In genomic region chr11:115471367-115471766, GRCh38 we compare ENCODE assay signal across 15 cellular contexts. TPM values are rescaled to one million over a fixed set of nuclear protein-coding genes. Genes with fewer than 3 reads are reported as not detected.
A peak's percentile ranks its signal among the peaks of the same experiment; 100 is the strongest.
DNase-seq lines count a peak whose midpoint lies in the region; ATAC-seq and TF ChIP-seq lines count a peak whose summit lies in the region.
"Had no signal": no experiment of that assay in that cellular context is flagged by ENCODE, and none has a peak within 500 bp of the region (broad histone marks: within the 10 kb centered on the region; RNA-seq: fewer than 3 reads in every experiment).

No MANE protein-coding gene starts in this region.

- DNase-seq in GM06990 (ENCODE audit: extremely low read depth, insufficient read length): peak; percentile 6
- DNase-seq in MM.1S: peak; percentile 13
- DNase-seq in hepatocyte (ENCODE audit: low spot score): peak; percentile 49
- DNase-seq in esophagus squamous epithelium (lab: John Stamatoyannopoulos, UW): no peak
- no peak for DNase-seq in UCSD-AML1 (lab: John Stamatoyannopoulos, UW; ENCODE audit: unreplicated experiment)
- DNase-seq in stimulated activated CD4-positive, alpha-beta T cell treated with anti-CD3 and anti-CD28 coated beads, Interleukin-15, amount 100 ng/mL, for 24 hours: no peak
- DNase-seq: activated CD4-positive, alpha-beta T cell treated with anti-CD3 and anti-CD28 coated beads for 48 hours; dermis blood vessel endothelial cell; GOT3; NCI-H2171 treated with DMSO at 0.1 percent for 48 hours had no signal

- H3K9ac ChIP-seq in MM.1S (ENCODE audit: low read length): no peak overlapping the region
- H3K9ac ChIP-seq: BLaER1 had no signal

- TF ChIP-seq CTCF in GM06990 (IDR thresholded peaks at IDR 0.05; ENCODE audit: insufficient read depth, low read length, poor library complexity, severe bottlenecking) (no peak), MM.1S (IDR thresholded peaks at IDR 0.05; ENCODE audit: low read length) (no peak), hepatocyte (IDR thresholded peaks at IDR 0.05; ENCODE audit: poor library complexity) (no peak), esophagus squamous epithelium (IDR thresholded peaks at IDR 0.05) (no peak)

- no peaks in the 10 kb centered on the region for H4K20me1 ChIP-seq in MM.1S (ENCODE audit: insufficient read depth, low read length)
- no peaks in the 10 kb centered on the region for H4K20me1 ChIP-seq in hepatocyte (ENCODE audit: insufficient read depth, poor library complexity, severe bottlenecking)
- H4K20me1 ChIP-seq: BLaER1 had no signal

- WGBS in hepatocyte (ENCODE audit: low lambda C conversion rate, missing lambda C conversion rate): 81% methylated on average over 3 of the region's 3 CpGs
- WGBS in esophagus squamous epithelium, 2 donors: 61 to 74% methylated on average over 3 of the region's 3 CpGs

- H2AFZ ChIP-seq in MM.1S (ENCODE audit: low read length): no peak overlapping the region
- H2AFZ ChIP-seq in hepatocyte: no peak overlapping the region

- H3K27me3 ChIP-seq in GM06990 (replicated peaks; ENCODE audit: control insufficient read depth, insufficient read depth, low read length): no peaks in the 10 kb centered on the region
- H3K27me3 ChIP-seq in MM.1S (replicated peaks; ENCODE audit: insufficient read depth, low read length): no peaks in the 10 kb centered on the region
- H3K27me3 ChIP-seq in hepatocyte: no peaks in the 10 kb centered on the region
- no peaks in the 10 kb centered on the region for H3K27me3 ChIP-seq in esophagus squamous epithelium
- H3K27me3 ChIP-seq: BLaER1, SJSA1 had no signal

- intact Hi-C loops in esophagus squamous epithelium (cut with DNase I): no loop called here

- H3K4me3 ChIP-seq in GM06990 (replicated peaks; ENCODE audit: low read depth, low read length) (no peak overlapping the region; the same call in 1 of the 2 replicates), MM.1S (ENCODE audit: low read length) (no peak overlapping the region), hepatocyte (no peak overlapping the region), esophagus squamous epithelium (no peak overlapping the region)
- H3K4me3 ChIP-seq: BLaER1, SJSA1 had no signal

- peaks cover 42% of the 10 kb centered on the region for H3K4me1 ChIP-seq in MM.1S (ENCODE audit: low read length)
- no peaks in the 10 kb centered on the region for H3K4me1 ChIP-seq in hepatocyte (ENCODE audit: insufficient read depth)
- no peaks in the 10 kb centered on the region for H3K4me1 ChIP-seq in esophagus squamous epithelium
- H3K4me1 ChIP-seq: BLaER1, SJSA1 had no signal

- H3F3A ChIP-seq in MM.1S (ENCODE audit: insufficient read depth, low read length): peaks cover 15% of the 10 kb centered on the region

- H3K9me2 ChIP-seq in MM.1S (replicated peaks; ENCODE audit: insufficient read depth, low read length) (no peaks in the 10 kb centered on the region), hepatocyte (replicated peaks; ENCODE audit: insufficient read depth) (no peaks in the 10 kb centered on the region)

- peak overlapping the region; percentile 6; the same call in 1 of the 2 replicates for H3K27ac ChIP-seq in MM.1S (ENCODE audit: low read length)
- no peak overlapping the region for H3K27ac ChIP-seq in hepatocyte
- no peak overlapping the region for H3K27ac ChIP-seq in esophagus squamous epithelium
- H3K27ac ChIP-seq: BLaER1, SJSA1 had no signal

- H3K9me3 ChIP-seq in MM.1S (replicated peaks; ENCODE audit: insufficient read depth, low read length) (no peaks in the 10 kb centered on the region), hepatocyte (ENCODE audit: low read depth) (no peaks in the 10 kb centered on the region), esophagus squamous epithelium (no peaks in the 10 kb centered on the region)
- H3K9me3 ChIP-seq: BLaER1, SJSA1 had no signal

- H3K36me3 ChIP-seq in GM06990 (ENCODE audit: control insufficient read depth, insufficient read depth, low read length) (no peaks in the 10 kb centered on the region), MM.1S (replicated peaks; ENCODE audit: insufficient read depth, low read length) (peaks cover 4% of the 10 kb centered on the region; the same call in 1 of the 2 replicates), hepatocyte (replicated peaks; ENCODE audit: insufficient read depth, low read depth) (no peaks in the 10 kb centered on the region), esophagus squamous epithelium (no peaks in the 10 kb centered on the region)
- H3K36me3 ChIP-seq: BLaER1, SJSA1 had no signal

- H3K79me2 ChIP-seq in MM.1S (ENCODE audit: low read length): peaks cover 87% of the 10 kb centered on the region
- H3K79me2 ChIP-seq in hepatocyte: peaks cover 6% of the 10 kb centered on the region

- peak overlapping the region; percentile 5; the same call in 1 of the 2 replicates for H3K4me2 ChIP-seq in MM.1S (ENCODE audit: low read depth, low read length)
- H3K4me2 ChIP-seq in hepatocyte: no peak overlapping the region
- H3K4me2 ChIP-seq: BLaER1 had no signal

- TF ChIP-seq POLR2A in esophagus squamous epithelium (IDR thresholded peaks at IDR 0.05): no peak

- ATAC-seq in GM21529 (IDR thresholded peaks at IDR 0.05; ENCODE audit: unreplicated experiment) (peak; percentile 70), GM21381 (IDR thresholded peaks at IDR 0.05; ENCODE audit: unreplicated experiment) (no peak)
- ATAC-seq: activated naive CD4-positive, alpha-beta T cell treated with anti-CD3 and anti-CD28 coated beads, Interleukin-2, amount 50 U/mL, for 72 hours had no signal

RNA-seq across cellular contexts. Expression of gene CADM1, which starts 32.8 kb away (rescaled TPM):
- total RNA-seq in hepatocyte (39.1 and 48.4 TPM in 2 replicates), esophagus squamous epithelium (10 to 100 TPM in 2 of 4 donors, 1 to 10 TPM in 2; 1.7 to 15.1 (median 8.3) TPM)
- polyA plus RNA-seq in hepatocyte: 54.3 and 74.4 TPM in 2 replicates

Comparison
In these comparisons a context has a peak if more than half of its experiments do, and no peak if none do; other contexts are left out.
1. DNase-seq: peak in GM06990 (single experiment), MM.1S (single experiment) and hepatocyte (single experiment); none in esophagus squamous epithelium (single experiment), UCSD-AML1 (single experiment) and stimulated activated CD4-positive, alpha-beta T cell treated with anti-CD3 and anti-CD28 coated beads, Interleukin-15, amount 100 ng/mL, for 24 hours (single experiment).